Comparison of ENCODE assay signal across 14 cellular contexts in genomic region chr10:126198681-126199080, GRCh38.
"Had no signal": no experiment of that assay in that cellular context is flagged by ENCODE, and none has a peak within 500 bp of the region (broad histone marks: within the 10 kb centered on the region; RNA-seq: fewer than 3 reads in every experiment).

No MANE protein-coding gene starts in this region.

- H3K27me3 ChIP-seq: breast epithelium, gastrocnemius medialis had no signal

- H2AFZ ChIP-seq: parathyroid adenoma had no signal

- H3K4me3 ChIP-seq: gastrocnemius medialis, lung, sigmoid colon had no signal

- H3K9ac ChIP-seq: parathyroid adenoma had no signal

- H3K4me1 ChIP-seq: breast epithelium, gastrocnemius medialis, parathyroid adenoma, sigmoid colon had no signal

- H3K36me3 ChIP-seq: breast epithelium, gastrocnemius medialis, sigmoid colon had no signal

- H3K79me2 ChIP-seq: parathyroid adenoma had no signal

- H3K9me3 ChIP-seq: breast epithelium, gastrocnemius medialis, sigmoid colon had no signal

- H3K27ac ChIP-seq: breast epithelium, gastrocnemius medialis, parathyroid adenoma, sigmoid colon had no signal

- DNase-seq: activated CD4-positive, alpha-beta T cell treated with anti-CD3 and anti-CD28 coated beads, Interleukin-2, amount 10 ng/mL, durations not matched to agents 7 days and 5 days; activated naive CD8-positive, alpha-beta T cell treated with anti-CD3 and anti-CD28 coated beads, Interleukin-2, amount 10 ng/mL, durations not matched to agents 7 days and 5 days; anterior cingulate cortex; cerebellar nuclear complex; dermis blood vessel endothelial cell; effector memory CD8-positive, alpha-beta T cell; gastrocnemius medialis; islet precursor cell; naive thymus-derived CD4-positive, alpha-beta T cell; sigmoid colon; T-helper 9 cell had no signal
